In the genomic region with DNA sequence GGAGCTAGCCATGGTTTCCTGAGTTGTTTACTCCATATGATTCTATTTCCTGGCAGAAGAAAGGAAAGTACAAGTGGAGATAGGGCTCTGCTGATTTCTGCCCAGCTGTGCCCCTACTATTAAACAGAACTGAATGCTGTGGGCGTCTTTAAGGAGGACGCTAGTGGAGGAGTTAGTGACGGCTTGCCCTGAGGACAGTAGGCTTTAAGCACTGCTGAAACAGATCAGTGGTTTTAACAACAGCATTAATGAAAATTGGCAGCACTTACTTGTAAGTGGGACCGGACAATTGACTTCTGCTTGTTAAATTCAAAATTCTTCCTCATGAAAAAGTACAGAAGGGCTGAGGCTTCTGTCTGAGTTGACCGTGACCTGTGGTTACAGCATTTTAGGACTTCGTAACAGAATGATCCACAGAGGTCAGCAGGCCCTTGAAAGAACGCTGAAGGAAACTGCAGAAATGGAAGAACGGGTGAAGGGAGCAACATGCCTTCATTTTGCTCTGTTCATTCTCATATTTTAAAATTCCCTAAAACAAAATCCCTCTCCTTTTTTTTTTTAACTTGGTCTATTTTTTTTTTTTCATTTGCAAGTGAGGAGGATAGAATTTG, we compare ENCODE assay signal across 19 cellular contexts.
"Had no signal": no experiment of that assay in that cellular context is flagged by ENCODE, and none has a peak within 500 bp of the region (broad histone marks: within the 10 kb centered on the region; RNA-seq: fewer than 3 reads in every experiment).

No MANE protein-coding gene starts in this region.

- H3K27ac ChIP-seq: cardiac muscle cell, left ventricle myocardium inferior, suprapubic skin had no signal

- H3K4me3 Mint-ChIP-seq: activated CD4-positive, alpha-beta memory T cell treated with anti-CD3 and anti-CD28 coated beads for 36 hours; activated T-helper 1 cell treated with anti-CD3 and anti-CD28 coated beads, Interleukin-12 subunit alpha, Interleukin-12 subunit beta, Interleukin-2, Interleukin-4 antibody, amounts not matched to agents 30 ng/mL and 10 ng/mL and 1 ng/mL, durations not matched to agents 14 hours and 24 hours and 36 hours; endodermal cell; natural killer cell treated with Interleukin-12 subunit alpha and Interleukin-12 subunit beta and Interleukin-15 and Interleukin-18, amount 100 ng/mL, for 72 hours; stimulated activated naive CD8-positive, alpha-beta T cell treated with anti-CD3 and anti-CD28 coated beads, Interleukin-15, Interleukin-2, amounts not matched to agents 100 ng/mL and 50 ng/mL, for 24 hours; type B pancreatic cell had no signal

- FAIRE-seq: small intestine had no signal

- H3K4me1 Mint-ChIP-seq: endodermal cell had no signal

- H3K4me3 ChIP-seq: cardiac muscle cell, dorsolateral prefrontal cortex, left ventricle myocardium inferior, suprapubic skin had no signal

- H3K4me1 ChIP-seq: left ventricle myocardium inferior, suprapubic skin had no signal

- H3K27me3 Mint-ChIP-seq: activated CD4-positive, alpha-beta memory T cell treated with anti-CD3 and anti-CD28 coated beads for 36 hours; natural killer cell treated with Interleukin-12 subunit alpha and Interleukin-12 subunit beta and Interleukin-15 and Interleukin-18, amount 100 ng/mL, for 72 hours; stimulated activated naive CD8-positive, alpha-beta T cell treated with anti-CD3 and anti-CD28 coated beads, Interleukin-15, Interleukin-2, amounts not matched to agents 100 ng/mL and 50 ng/mL, for 24 hours; type B pancreatic cell had no signal

- H3K27me3 ChIP-seq: cardiac muscle cell, dorsolateral prefrontal cortex, suprapubic skin had no signal

- ATAC-seq: natural killer cell treated with Interleukin-12 subunit alpha and Interleukin-12 subunit beta and Interleukin-15 and Interleukin-18, amount 100 ng/mL, for 72 hours; right cardiac atrium had no signal

- H3K27ac Mint-ChIP-seq: activated T-helper 1 cell treated with anti-CD3 and anti-CD28 coated beads, Interleukin-12 subunit alpha, Interleukin-12 subunit beta, Interleukin-2, Interleukin-4 antibody, amounts not matched to agents 30 ng/mL and 10 ng/mL and 1 ng/mL, durations not matched to agents 14 hours and 24 hours and 36 hours; endodermal cell; natural killer cell treated with Interleukin-12 subunit alpha and Interleukin-12 subunit beta and Interleukin-15 and Interleukin-18, amount 100 ng/mL, for 72 hours; stimulated activated naive CD8-positive, alpha-beta T cell treated with anti-CD3 and anti-CD28 coated beads, Interleukin-15, Interleukin-2, amounts not matched to agents 100 ng/mL and 50 ng/mL, for 24 hours; type B pancreatic cell had no signal

- H3K9me3 Mint-ChIP-seq: activated CD4-positive, alpha-beta memory T cell treated with anti-CD3 and anti-CD28 coated beads for 36 hours; activated T-helper 1 cell treated with anti-CD3 and anti-CD28 coated beads, Interleukin-12 subunit alpha, Interleukin-12 subunit beta, Interleukin-2, Interleukin-4 antibody, amounts not matched to agents 30 ng/mL and 10 ng/mL and 1 ng/mL, durations not matched to agents 14 hours and 24 hours and 36 hours; natural killer cell treated with Interleukin-12 subunit alpha and Interleukin-12 subunit beta and Interleukin-15 and Interleukin-18, amount 100 ng/mL, for 72 hours; stimulated activated naive CD8-positive, alpha-beta T cell treated with anti-CD3 and anti-CD28 coated beads, Interleukin-15, Interleukin-2, amounts not matched to agents 100 ng/mL and 50 ng/mL, for 24 hours; type B pancreatic cell had no signal

- H3K36me3 Mint-ChIP-seq: type B pancreatic cell had no signal

- H3K36me3 ChIP-seq: cardiac muscle cell, left ventricle myocardium inferior had no signal

- H3K9me3 ChIP-seq: left ventricle myocardium inferior, suprapubic skin had no signal

- DNase-seq: activated CD4-positive, alpha-beta memory T cell treated with anti-CD3 and anti-CD28 coated beads for 36 hours; activated CD4-positive, alpha-beta T cell treated with anti-CD3 and anti-CD28 coated beads for 1 hour; activated naive CD4-positive, alpha-beta T cell treated with Interleukin-2 at 50 U/mL for 16 hours; dorsolateral prefrontal cortex; endodermal cell; erythroblast; left ventricle myocardium inferior; mesenchymal stem cell; occipital lobe; right cardiac atrium; small intestine; stimulated activated CD4-positive, alpha-beta T cell treated with anti-CD3 and anti-CD28 coated beads, Interleukin-4, amount 100 ng/mL, for 4 hours; stimulated activated CD8-positive, alpha-beta memory T cell treated with anti-CD3 and anti-CD28 coated beads, Interleukin-4, amount 100 ng/mL, for 48 hours had no signal
